In the genomic region with DNA sequence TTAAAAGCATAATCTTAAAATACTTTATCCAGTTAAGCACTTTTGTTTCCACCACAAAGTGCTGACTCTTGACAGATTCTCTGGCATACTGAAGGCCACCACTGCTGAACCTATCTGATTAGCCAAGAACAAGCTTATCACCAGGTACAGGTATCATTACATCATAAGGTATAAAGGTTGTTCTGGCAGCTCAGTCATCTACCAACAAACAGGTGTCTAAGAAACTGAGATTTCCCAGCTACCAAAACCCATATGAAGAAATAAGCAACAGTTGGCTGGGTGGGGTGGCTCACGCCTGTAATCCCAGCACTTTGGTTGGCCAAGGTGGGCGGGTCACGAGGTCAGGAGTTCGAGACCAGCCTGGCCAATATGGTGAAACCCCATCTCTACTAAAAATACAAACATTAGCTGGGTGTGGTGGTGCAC, we compare ENCODE assay signal across 2 cellular contexts.
TF ChIP-seq lines count a peak whose summit lies in the region.

No MANE protein-coding gene starts in this region.

TF ChIP-seq in A549, 52 proteins besides CTCF, POLR2A, EP300 and RAD21:
- TF ChIP-seq, protein P1, sequence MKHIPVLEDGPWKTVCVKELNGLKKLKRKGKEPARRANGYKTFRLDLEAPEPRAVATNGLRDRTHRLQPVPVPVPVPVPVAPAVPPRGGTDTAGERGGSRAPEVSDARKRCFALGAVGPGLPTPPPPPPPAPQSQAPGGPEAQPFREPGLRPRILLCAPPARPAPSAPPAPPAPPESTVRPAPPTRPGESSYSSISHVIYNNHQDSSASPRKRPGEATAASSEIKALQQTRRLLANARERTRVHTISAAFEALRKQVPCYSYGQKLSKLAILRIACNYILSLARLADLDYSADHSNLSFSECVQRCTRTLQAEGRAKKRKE (CRISPR knock-in tag; IDR thresholded peaks at IDR 0.05; ENCODE audit: low read depth): no peak
- TF ChIP-seq SMC3 (IDR thresholded peaks at IDR 0.05): no peak
- TF ChIP-seq, protein P2, sequence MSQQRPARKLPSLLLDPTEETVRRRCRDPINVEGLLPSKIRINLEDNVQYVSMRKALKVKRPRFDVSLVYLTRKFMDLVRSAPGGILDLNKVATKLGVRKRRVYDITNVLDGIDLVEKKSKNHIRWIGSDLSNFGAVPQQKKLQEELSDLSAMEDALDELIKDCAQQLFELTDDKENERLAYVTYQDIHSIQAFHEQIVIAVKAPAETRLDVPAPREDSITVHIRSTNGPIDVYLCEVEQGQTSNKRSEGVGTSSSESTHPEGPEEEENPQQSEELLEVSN (IDR thresholded peaks at IDR 0.05; ENCODE audit: borderline replicate concordance, low read depth): no peak
- no peak for TF ChIP-seq HOXB5 (CRISPR knock-in tag; IDR thresholded peaks at IDR 0.05)
- peak; percentile 60 for TF ChIP-seq MAFK (IDR thresholded peaks at IDR 0.05; ENCODE audit: partially characterized antibody)
- TF ChIP-seq MAZ (IDR thresholded peaks at IDR 0.05; ENCODE audit: borderline replicate concordance, low read depth, low read length): no peak
- TF ChIP-seq HOXA7 (CRISPR knock-in tag; IDR thresholded peaks at IDR 0.05): no peak

TF ChIP-seq in HepG2, 621 proteins besides CTCF, POLR2A, EP300 and RAD21:
- TF ChIP-seq MAFK (conservative IDR thresholded peaks at IDR 0.05 in 1 of 2, IDR thresholded peaks at IDR 0.05 in 1 of 2; ENCODE audit: low read length in 2 of 2): peak; percentile 77 to 82
- no peak for TF ChIP-seq ZNF501 (CRISPR knock-in tag; IDR thresholded peaks at IDR 0.05)
- peak; percentile 79 for TF ChIP-seq MAFF (IDR thresholded peaks at IDR 0.05; ENCODE audit: low read depth, low read length)
